ENCODE assay signal across 31 cellular contexts in genomic region chr9:10248890-10249289, GRCh38.
"Had no signal": no experiment of that assay in that cellular context is flagged by ENCODE, and none has a peak within 500 bp of the region (broad histone marks: within the 10 kb centered on the region; RNA-seq: fewer than 3 reads in every experiment).

No MANE protein-coding gene starts in this region.

- H3K27me3 ChIP-seq: neural progenitor cell, ovary, spleen, suprapubic skin, testis, tibial artery, transverse colon, upper lobe of right lung had no signal

- DNase-seq: natural killer cell; occipital lobe; ovary; posterior cingulate gyrus; psoas muscle; right cardiac atrium; spleen; stimulated activated CD4-positive, alpha-beta T cell treated with anti-CD3 and anti-CD28 coated beads, Interleukin-12 subunit alpha, Interleukin-12 subunit beta, amount 100 ng/mL, for 4 hours; stimulated activated CD4-positive, alpha-beta T cell treated with anti-CD3 and anti-CD28 coated beads, Interleukin-1b, Interleukin-23, amount 100 ng/mL, for 48 hours; stimulated activated CD4-positive, alpha-beta T cell treated with anti-CD3 and anti-CD28 coated beads, Interleukin-4, amount 100 ng/mL, for 1 hour; stimulated activated CD4-positive, alpha-beta T cell treated with anti-CD3 and anti-CD28 coated beads, Interleukin-4, amount 100 ng/mL, for 4 hours; stimulated activated CD8-positive, alpha-beta memory T cell treated with anti-CD3 and anti-CD28 coated beads, Interleukin-4, amount 100 ng/mL, for 48 hours; stimulated activated naive CD4-positive, alpha-beta T cell; stimulated activated naive CD8-positive, alpha-beta T cell treated with anti-CD3 and anti-CD28 coated beads, Interleukin-15, amount 100 ng/mL, for 72 hours; stimulated activated naive CD8-positive, alpha-beta T cell treated with anti-CD3 and anti-CD28 coated beads, Interleukin-15, Interleukin-2, amounts not matched to agents 100 U/mL and 50 U/mL, for 24 hours; substantia nigra; testis; tibial artery; transverse colon; upper lobe of right lung; uterus had no signal

- H3K4me3 ChIP-seq: neural progenitor cell, ovary, psoas muscle, skin epidermis, smooth muscle cell, spleen, suprapubic skin, testis, tibial artery, transverse colon, upper lobe of right lung, uterus had no signal

- H3K27ac Mint-ChIP-seq: natural killer cell; nephron; neural progenitor cell; progenitor cell of endocrine pancreas; stimulated activated memory B cell treated with anti-CD40 and anti-IgM and Interleukin-4, amounts not matched to agents 10 μg/mL and 1 μg/mL and 100 μg/mL, for 72 hours; stimulated activated naive CD8-positive, alpha-beta T cell treated with anti-CD3 and anti-CD28 coated beads, Interleukin-15, amount 100 ng/mL, for 72 hours; type B pancreatic cell had no signal

- H3K4me1 ChIP-seq: neural progenitor cell, parathyroid adenoma, psoas muscle, spleen, suprapubic skin, testis, tibial artery, transverse colon, upper lobe of right lung, uterus had no signal

- H3K36me3 ChIP-seq: neural progenitor cell, ovary, spleen, suprapubic skin, tibial artery, transverse colon, upper lobe of right lung, uterus had no signal

- H3K27ac ChIP-seq: neural progenitor cell, ovary, parathyroid adenoma, psoas muscle, skin epidermis, spleen, suprapubic skin, testis, tibial artery, transverse colon, upper lobe of right lung, uterus had no signal

- H3K9me3 ChIP-seq: ovary, psoas muscle, suprapubic skin, testis, tibial artery, transverse colon, upper lobe of right lung, uterus had no signal

- H3K4me2 ChIP-seq: neural progenitor cell, smooth muscle cell had no signal

- H3K27me3 Mint-ChIP-seq: progenitor cell of endocrine pancreas; stimulated activated memory B cell treated with anti-CD40 and anti-IgM and Interleukin-4, amounts not matched to agents 10 μg/mL and 1 μg/mL and 100 μg/mL, for 72 hours; stimulated activated naive CD8-positive, alpha-beta T cell treated with anti-CD3 and anti-CD28 coated beads, Interleukin-15, amount 100 ng/mL, for 72 hours; type B pancreatic cell had no signal

- H3K4me3 Mint-ChIP-seq: natural killer cell; nephron; neural progenitor cell; stimulated activated memory B cell treated with anti-CD40 and anti-IgM and Interleukin-4, amounts not matched to agents 10 μg/mL and 1 μg/mL and 100 μg/mL, for 72 hours; stimulated activated naive CD8-positive, alpha-beta T cell treated with anti-CD3 and anti-CD28 coated beads, Interleukin-15, amount 100 ng/mL, for 72 hours; type B pancreatic cell had no signal

- ATAC-seq: natural killer cell; psoas muscle; right cardiac atrium; sciatic nerve; stimulated activated memory B cell treated with anti-CD40 and anti-IgM and Interleukin-4, amounts not matched to agents 10 μg/mL and 1 μg/mL and 100 μg/mL, for 72 hours; stimulated activated naive CD8-positive, alpha-beta T cell treated with anti-CD3 and anti-CD28 coated beads, Interleukin-15, amount 100 ng/mL, for 72 hours; stimulated activated naive CD8-positive, alpha-beta T cell treated with anti-CD3 and anti-CD28 coated beads, Interleukin-15, Interleukin-2, amounts not matched to agents 100 U/mL and 50 U/mL, for 24 hours; upper lobe of right lung had no signal

- H3K36me3 Mint-ChIP-seq: natural killer cell; neural progenitor cell; stimulated activated memory B cell treated with anti-CD40 and anti-IgM and Interleukin-4, amounts not matched to agents 10 μg/mL and 1 μg/mL and 100 μg/mL, for 72 hours; type B pancreatic cell had no signal

- H3K4me1 Mint-ChIP-seq: natural killer cell; nephron; neural progenitor cell; stimulated activated memory B cell treated with anti-CD40 and anti-IgM and Interleukin-4, amounts not matched to agents 10 μg/mL and 1 μg/mL and 100 μg/mL, for 72 hours; stimulated activated naive CD8-positive, alpha-beta T cell treated with anti-CD3 and anti-CD28 coated beads, Interleukin-15, amount 100 ng/mL, for 72 hours had no signal

- H3K9me3 Mint-ChIP-seq: nephron, neural progenitor cell, type B pancreatic cell had no signal

- H3K9ac ChIP-seq: neural progenitor cell, parathyroid adenoma had no signal
